11 cellular contexts compared by ENCODE assay signal in genomic region chr4:1644906-1645657, GRCh38. TPM values are rescaled to one million over a fixed set of nuclear protein-coding genes. Genes with fewer than 3 reads are reported as not detected.
DNase-seq lines count a peak whose midpoint lies in the region; ATAC-seq and TF ChIP-seq lines count a peak whose summit lies in the region.
"Had no signal": no experiment of that assay in that cellular context is flagged by ENCODE, and none has a peak within 500 bp of the region (broad histone marks: within the 10 kb centered on the region; RNA-seq: fewer than 3 reads in every experiment).

No MANE protein-coding gene starts in this region.

- peak overlapping the region; percentile 25 for H2BK15ac ChIP-seq in neuronal stem cell (ENCODE audit: low read length)

- DNase-seq in BE2C (peak; percentile 72), globus pallidus (ENCODE audit: low spot score) (peak; percentile 95), neuronal stem cell (ENCODE audit: low spot score) (peak; percentile 20)
- DNase-seq: NCI-H446 treated with DMSO at 0.1 percent for 48 hours had no signal

- no peaks in the 10 kb centered on the region for H3K36me3 ChIP-seq in BE2C
- H3K36me3 ChIP-seq in neuronal stem cell (replicated peaks in 1 of 2; ENCODE audit: control insufficient read depth in 2 of 2, insufficient read depth in 2 of 2, low read length in 2 of 2): no peaks in the 10 kb centered on the region

- H2AFZ ChIP-seq in neuronal stem cell (ENCODE audit: low read length): peak overlapping the region; percentile 98

- H3K4me1 ChIP-seq in BE2C: no peaks in the 10 kb centered on the region
- peaks cover 7 to 12% of the 10 kb centered on the region in 2 donors for H3K4me1 ChIP-seq in neuronal stem cell (ENCODE audit: control insufficient read depth in 2 of 2, insufficient read depth in 1 of 2, low read depth in 1 of 2, low read length in 2 of 2)

- peaks cover 2% of the 10 kb centered on the region for H3K79me1 ChIP-seq in neuronal stem cell (ENCODE audit: low read depth, low read length)

- H3K18ac ChIP-seq in neuronal stem cell (ENCODE audit: low read length): peak overlapping the region; percentile 94

- no peaks in the 10 kb centered on the region for H3K9me3 ChIP-seq in BE2C
- H3K9me3 ChIP-seq in neuronal stem cell (replicated peaks in 1 of 2; ENCODE audit: control insufficient read depth in 2 of 2, insufficient read depth in 1 of 2, low read depth in 1 of 2, low read length in 2 of 2): no peaks in the 10 kb centered on the region
- H3K9me3 ChIP-seq: mucosa of descending colon had no signal

- H3K27ac ChIP-seq in neuronal stem cell (replicated peaks; ENCODE audit: low read length): peak overlapping the region; percentile 23
- H3K27ac ChIP-seq: VCaP had no signal

- peak overlapping the region; percentile 32 for H3K4me3 ChIP-seq in BE2C (ENCODE audit: low read depth, low read length)
- peak overlapping the region in 1 of 2 donors; percentile 31 for H3K4me3 ChIP-seq in neuronal stem cell (ENCODE audit: low read length in 2 of 2)
- H3K4me3 ChIP-seq: mucosa of descending colon had no signal

- H3K14ac ChIP-seq in neuronal stem cell (ENCODE audit: low read length): peak overlapping the region; percentile 92

- peak overlapping the region; percentile 79 for H3K9ac ChIP-seq in neuronal stem cell (ENCODE audit: low read depth, low read length, poor library complexity)

- WGBS in neuronal stem cell (ENCODE audit: extremely low coverage in 2 of 2, insufficient read length in 2 of 2, insufficient replicate concordance in 1 of 2), 2 donors: no CpG with 5 or more reads among the region's 20 CpGs

- ATAC-seq in SK-N-SH treated with all-trans-retinoic acid at 6 μM for 48 hours (peak; percentile 64), GM21528 (IDR thresholded peaks at IDR 0.05; ENCODE audit: low FRiP score, unreplicated experiment) (no peak), GM19023 (IDR thresholded peaks at IDR 0.05; ENCODE audit: unreplicated experiment) (no peak), HG02938 (IDR thresholded peaks at IDR 0.05; ENCODE audit: unreplicated experiment) (no peak), HG02763 (IDR thresholded peaks at IDR 0.05; ENCODE audit: unreplicated experiment) (no peak)
- ATAC-seq: mucosa of descending colon had no signal

- peak overlapping the region; percentile 94 for H3K4ac ChIP-seq in neuronal stem cell (ENCODE audit: low read length)

- peak overlapping the region; percentile 2 for H2BK5ac ChIP-seq in neuronal stem cell (ENCODE audit: low read length)

- no peak overlapping the region for H4K8ac ChIP-seq in neuronal stem cell (ENCODE audit: low read depth, low read length)

- H3K23ac ChIP-seq in neuronal stem cell (ENCODE audit: low read depth, low read length, poor library complexity): peak overlapping the region; percentile 76

- no peak for TF ChIP-seq CTCF in BE2C (IDR thresholded peaks at IDR 0.05; ENCODE audit: low read depth, low read length)

- H2BK120ac ChIP-seq in neuronal stem cell (ENCODE audit: low read depth, low read length): peak overlapping the region; percentile 19

- H3K27me3 ChIP-seq in BE2C (no peaks in the 10 kb centered on the region), neuronal stem cell (ENCODE audit: control insufficient read depth in 3 of 3, insufficient read depth in 3 of 3, low read depth in 1 of 3, low read length in 3 of 3) (no peaks in the 10 kb centered on the region)

- peak overlapping the region; percentile 19 for H3K4me2 ChIP-seq in neuronal stem cell (ENCODE audit: insufficient read depth, low read length, poor library complexity, severe bottlenecking)

- peak overlapping the region; percentile 25 for H2AK5ac ChIP-seq in neuronal stem cell (ENCODE audit: low read depth, low read length)

- H2BK12ac ChIP-seq in neuronal stem cell (ENCODE audit: low read length): peak overlapping the region; percentile 93

- no peak overlapping the region for H4K91ac ChIP-seq in neuronal stem cell (ENCODE audit: low read depth, low read length, poor library complexity)

TF ChIP-seq in SK-N-SH treated with all-trans-retinoic acid at 6 μM for 48 hours, 23 proteins besides CTCF, POLR2A, EP300 and RAD21:
- 0 out of 2 replicates have a peak, but pooled peaks have one; percentile 32 for TF ChIP-seq TCF4 (CRISPR knock-in tag; IDR thresholded peaks at IDR 0.05; ENCODE audit: borderline replicate concordance)
- TF ChIP-seq ZNF565 (CRISPR knock-in tag; conservative IDR thresholded peaks at IDR 0.05; ENCODE audit: low read depth): no peak
- TF ChIP-seq TOX (CRISPR knock-in tag; IDR thresholded peaks at IDR 0.05; ENCODE audit: borderline replicate concordance): no peak
- TF ChIP-seq ZFP3 (CRISPR knock-in tag; IDR thresholded peaks at IDR 0.05): no peak

RNA-seq across cellular contexts. Expression of gene FAM53A, which starts 39.0 kb away (rescaled TPM):
- polyA plus RNA-seq in BE2C (2012; ENCODE audit: insufficient read depth, insufficient read length, low read depth): 6.2 TPM
- polyA plus RNA-seq in neuronal stem cell (2013, experiment 1 of 2): 2.0 TPM
- 1.3 TPM for polyA plus RNA-seq in neuronal stem cell (2013, experiment 2 of 2)

Comparison
In these comparisons a context has a peak if more than half of its experiments do, and no peak if none do; other contexts are left out.
1. DNase-seq: peak in every context shown above with its lines; median percentile 95 in globus pallidus; 72 in BE2C; 20 in neuronal stem cell.